10 cellular contexts compared by ENCODE assay signal in genomic region chr12:108832730-108833354, GRCh38. TPM values are rescaled to one million over a fixed set of nuclear protein-coding genes. Genes with fewer than 3 reads are reported as not detected.
A peak's percentile ranks its signal among the peaks of the same experiment; 100 is the strongest.
DNase-seq lines count a peak whose midpoint lies in the region; ATAC-seq and FAIRE-seq lines count a peak whose summit lies in the region.
"Had no signal": no experiment of that assay in that cellular context is flagged by ENCODE, and none has a peak within 500 bp of the region (broad histone marks: within the 10 kb centered on the region; RNA-seq: fewer than 3 reads in every experiment).

No MANE protein-coding gene starts in this region.

- 94% methylated on average over 10 of the region's 10 CpGs for WGBS in ectodermal cell, 2 experiments

- no peak overlapping the region for H3K4me3 Mint-ChIP-seq in activated CD4-positive, alpha-beta T cell treated with anti-CD3 and anti-CD28 coated beads, Interleukin-2, amount 10 ng/mL, durations not matched to agents 7 days and 5 days
- H3K4me3 Mint-ChIP-seq: memory B cell had no signal

- no peak for DNase-seq in activated CD4-positive, alpha-beta T cell treated with anti-CD3 and anti-CD28 coated beads, Interleukin-2, amount 10 ng/mL, durations not matched to agents 7 days and 5 days
- no peak for DNase-seq in activated CD4-positive, alpha-beta T cell treated with anti-CD3 and anti-CD28 coated beads for 4 hours
- DNase-seq in urothelium cell line (ENCODE audit: low spot score): peak; percentile 55
- DNase-seq in stimulated activated CD4-positive, alpha-beta T cell treated with anti-CD3 and anti-CD28 coated beads, Interleukin-4, amount 100 ng/mL, for 24 hours: no peak

- POLR2A ChIA-PET in activated CD4-positive, alpha-beta T cell treated with anti-CD3 and anti-CD28 coated beads, Interleukin-2, amount 10 ng/mL, durations not matched to agents 7 days and 5 days (lab: Charles Lee): interaction anchor here (0.6 kb wide), 1 partner anchor 358 kb away, joined by 3 read pairs; no protein-coding TSS in a partner anchor

- ATAC-seq in GM19452 (IDR thresholded peaks at IDR 0.05; ENCODE audit: unreplicated experiment): no peak
- no peak for ATAC-seq in GM21576 (IDR thresholded peaks at IDR 0.05; ENCODE audit: unreplicated experiment)

- H3K36me3 ChIP-seq in ectodermal cell (ENCODE audit: control insufficient read depth, insufficient read depth, low read length) (no peaks in the 10 kb centered on the region), mucosa of rectum (ENCODE audit: control insufficient read depth in 2 of 2, insufficient read depth in 2 of 2, low read length in 2 of 2) (peaks cover 17 to 33% of the 10 kb centered on the region in 2 donors)

- CTCF ChIA-PET in activated CD4-positive, alpha-beta T cell treated with anti-CD3 and anti-CD28 coated beads, Interleukin-2, amount 10 ng/mL, durations not matched to agents 7 days and 5 days (lab: Charles Lee): interaction anchor here (0.6 to 2.1 kb wide), 3 partner anchors 21 to 193 kb away, joined by 3 to 4 read pairs (median 3); no protein-coding TSS in a partner anchor

- H3K27ac Mint-ChIP-seq in activated CD4-positive, alpha-beta T cell treated with anti-CD3 and anti-CD28 coated beads, Interleukin-2, amount 10 ng/mL, durations not matched to agents 7 days and 5 days: peak overlapping the region; percentile 38
- H3K27ac Mint-ChIP-seq: memory B cell had no signal

- peaks cover 7% of the 10 kb centered on the region for H3K4me1 ChIP-seq in ectodermal cell (ENCODE audit: control insufficient read depth, insufficient read depth, low read length)
- H3K4me1 ChIP-seq in mucosa of rectum (ENCODE audit: control insufficient read depth in 2 of 2, insufficient read depth in 2 of 2, low read length in 2 of 2): peaks cover 11 to 19% of the 10 kb centered on the region in 2 donors

- H3K27ac ChIP-seq in ectodermal cell (ENCODE audit: insufficient read depth, low read depth, low read length, poor library complexity, severe bottlenecking): peak overlapping the region; percentile 86
- peak overlapping the region; percentile 61 to 63 for H3K27ac ChIP-seq in mucosa of rectum (ENCODE audit: low read depth in 2 of 2, low read length in 2 of 2)
- H3K27ac ChIP-seq: 22Rv1 had no signal

- peaks cover 66% of the 10 kb centered on the region for H3K4me1 Mint-ChIP-seq in activated CD4-positive, alpha-beta T cell treated with anti-CD3 and anti-CD28 coated beads, Interleukin-2, amount 10 ng/mL, durations not matched to agents 7 days and 5 days

- no peaks in the 10 kb centered on the region for H3K27me3 ChIP-seq in ectodermal cell (ENCODE audit: control insufficient read depth, insufficient read depth, low read length, poor library complexity, severe bottlenecking)
- no peaks in the 10 kb centered on the region for H3K27me3 ChIP-seq in mucosa of rectum (ENCODE audit: control insufficient read depth in 2 of 2, insufficient read depth in 2 of 2, low read length in 2 of 2)

- H3K4me3 ChIP-seq in ectodermal cell (ENCODE audit: insufficient read depth, low read depth, low read length): no peak overlapping the region
- no peak overlapping the region for H3K4me3 ChIP-seq in mucosa of rectum (ENCODE audit: low read length in 2 of 2)

- H3K9me3 ChIP-seq in ectodermal cell (ENCODE audit: control insufficient read depth, low read length) (no peaks in the 10 kb centered on the region), mucosa of rectum (ENCODE audit: control insufficient read depth in 2 of 2, low read length in 2 of 2) (no peaks in the 10 kb centered on the region)

- peak overlapping the region in 1 of 2 donors; percentile 35 for H3K9ac ChIP-seq in mucosa of rectum (ENCODE audit: low read depth in 1 of 2, low read length in 2 of 2)

- peaks cover 45% of the 10 kb centered on the region for H3K36me3 Mint-ChIP-seq in activated CD4-positive, alpha-beta T cell treated with anti-CD3 and anti-CD28 coated beads, Interleukin-2, amount 10 ng/mL, durations not matched to agents 7 days and 5 days (ENCODE audit: low read depth)

- no peak for FAIRE-seq in urothelium cell line (lab: Jason Lieb, UNC)

- H3K27me3 Mint-ChIP-seq in activated CD4-positive, alpha-beta T cell treated with anti-CD3 and anti-CD28 coated beads, Interleukin-2, amount 10 ng/mL, durations not matched to agents 7 days and 5 days: no peaks in the 10 kb centered on the region
- H3K27me3 Mint-ChIP-seq: memory B cell had no signal

- no peaks in the 10 kb centered on the region for H3K9me3 Mint-ChIP-seq in activated CD4-positive, alpha-beta T cell treated with anti-CD3 and anti-CD28 coated beads, Interleukin-2, amount 10 ng/mL, durations not matched to agents 7 days and 5 days
- H3K9me3 Mint-ChIP-seq: memory B cell had no signal

RNA-seq across cellular contexts. Expression of gene SSH1, which starts 24.5 kb away (rescaled TPM):
- total RNA-seq in activated CD4-positive, alpha-beta T cell treated with anti-CD3 and anti-CD28 coated beads, Interleukin-2, amount 10 ng/mL, durations not matched to agents 7 days and 5 days: 10 to 100 TPM; 24.2 to 27.4 TPM
- polyA plus RNA-seq in ectodermal cell (2013, experiment 1 of 4): 23.6 TPM
- polyA plus RNA-seq in ectodermal cell (2013, experiment 2 of 4): 32.1 TPM
- 16.9 TPM for polyA plus RNA-seq in ectodermal cell (2013, experiment 3 of 4)
- 18.0 TPM for polyA plus RNA-seq in ectodermal cell (2013, experiment 4 of 4)

RNA-seq across cellular contexts. Expression of gene DAO, which starts 47.0 kb away (rescaled TPM):
- not detected for total RNA-seq in activated CD4-positive, alpha-beta T cell treated with anti-CD3 and anti-CD28 coated beads, Interleukin-2, amount 10 ng/mL, durations not matched to agents 7 days and 5 days
- not detected for polyA plus RNA-seq in ectodermal cell (2013, experiment 1 of 4)
- not detected for polyA plus RNA-seq in ectodermal cell (2013, experiment 2 of 4)
- not detected for polyA plus RNA-seq in ectodermal cell (2013, experiment 3 of 4)
- polyA plus RNA-seq in ectodermal cell (2013, experiment 4 of 4): not detected
